ENCODE assay signal across 9 cellular contexts in the genomic region with DNA sequence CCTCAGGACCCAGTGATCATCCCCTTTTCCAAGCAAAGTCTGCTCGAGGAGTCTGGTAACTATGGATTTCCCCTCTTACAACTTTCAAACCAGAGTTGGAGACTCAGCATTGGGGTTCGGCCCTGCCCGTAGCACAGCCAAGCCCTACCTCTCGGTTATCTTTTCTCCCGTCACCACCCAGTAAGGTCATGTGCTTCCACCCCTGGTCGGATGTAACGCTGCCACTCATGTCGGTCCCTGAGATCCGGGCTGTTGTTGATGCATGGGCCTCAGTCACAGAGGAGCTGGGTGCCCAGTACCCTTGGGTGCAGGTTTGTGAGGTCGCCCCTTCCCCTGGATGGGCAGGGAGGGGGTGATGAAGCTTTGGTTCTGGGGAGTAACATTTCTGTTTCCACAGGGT. TPM values are rescaled to one million over a fixed set of nuclear protein-coding genes. Genes with fewer than 3 reads are reported as not detected.
DNase-seq lines count a peak whose midpoint lies in the region; ATAC-seq, FAIRE-seq and TF ChIP-seq lines count a peak whose summit lies in the region.
"Had no signal": no experiment of that assay in that cellular context is flagged by ENCODE, and none has a peak within 500 bp of the region (broad histone marks: within the 10 kb centered on the region; RNA-seq: fewer than 3 reads in every experiment).

No MANE protein-coding gene starts in this region.

- intact Hi-C loops in HepG2 (cut with micrococcal nuclease; ENCODE audit: unreplicated experiment): no loop called here

- peaks cover 54% of the 10 kb centered on the region for H3K36me3 Mint-ChIP-seq in activated T-cell treated with anti-CD3 and anti-CD28 coated beads, Interleukin-2, amount 50 U/mL, for 24 hours (ENCODE audit: low read depth)
- H3K36me3 Mint-ChIP-seq in activated naive CD8-positive, alpha-beta T cell treated with anti-CD3 and anti-CD28 coated beads, Interleukin-2, amount 10 ng/mL, durations not matched to agents 7 days and 5 days: peaks cover 21% of the 10 kb centered on the region

- peaks cover 38% of the 10 kb centered on the region for H3K4me1 Mint-ChIP-seq in activated T-cell treated with anti-CD3 and anti-CD28 coated beads, Interleukin-2, amount 50 U/mL, for 24 hours (ENCODE audit: low read depth)
- H3K4me1 Mint-ChIP-seq in activated naive CD8-positive, alpha-beta T cell treated with anti-CD3 and anti-CD28 coated beads, Interleukin-2, amount 10 ng/mL, durations not matched to agents 7 days and 5 days: peaks cover 22% of the 10 kb centered on the region

- H4K20me1 ChIP-seq in HepG2 (ENCODE audit: insufficient read depth, low read length): no peaks in the 10 kb centered on the region

- TF ChIP-seq RAD21 in HepG2 (CRISPR knock-in tag; IDR thresholded peaks at IDR 0.05): no peak

- H3K27ac ChIP-seq in HepG2 (ENCODE audit: extremely low read length, insufficient read depth, low read length): peak overlapping the region; percentile 95
- H3K27ac ChIP-seq in suprapubic skin: peak overlapping the region; percentile 85

- peak overlapping the region; percentile 94 for H3K27ac Mint-ChIP-seq in activated T-cell treated with anti-CD3 and anti-CD28 coated beads, Interleukin-2, amount 50 U/mL, for 24 hours
- peak overlapping the region; percentile 91 for H3K27ac Mint-ChIP-seq in activated naive CD8-positive, alpha-beta T cell treated with anti-CD3 and anti-CD28 coated beads, Interleukin-2, amount 10 ng/mL, durations not matched to agents 7 days and 5 days

- H3K9me3 Mint-ChIP-seq in activated T-cell treated with anti-CD3 and anti-CD28 coated beads, Interleukin-2, amount 50 U/mL, for 24 hours: no peaks in the 10 kb centered on the region
- no peaks in the 10 kb centered on the region for H3K9me3 Mint-ChIP-seq in activated naive CD8-positive, alpha-beta T cell treated with anti-CD3 and anti-CD28 coated beads, Interleukin-2, amount 10 ng/mL, durations not matched to agents 7 days and 5 days

- H3K4me1 ChIP-seq in HepG2 (ENCODE audit: insufficient read depth, low read length) (peaks cover 77% of the 10 kb centered on the region), suprapubic skin (peaks cover 48% of the 10 kb centered on the region)

- H3K36me3 ChIP-seq in HepG2 (replicated peaks in 1 of 2; ENCODE audit: control insufficient read depth in 1 of 2, insufficient read depth in 2 of 2, low read length in 2 of 2) (peaks cover 8 to 18% of the 10 kb centered on the region in 2 experiments), suprapubic skin (peaks cover 18% of the 10 kb centered on the region)

- H3K9me3 ChIP-seq in HepG2 (ENCODE audit: low read length) (no peaks in the 10 kb centered on the region), suprapubic skin (no peaks in the 10 kb centered on the region)

- no peak for ATAC-seq in activated naive CD8-positive, alpha-beta T cell treated with anti-CD3 and anti-CD28 coated beads, Interleukin-2, amount 10 ng/mL, durations not matched to agents 7 days and 5 days (ENCODE audit: low read depth)
- ATAC-seq in HepG2 (no peak), HG03432 (IDR thresholded peaks at IDR 0.05; ENCODE audit: unreplicated experiment) (no peak)

- CTCF ChIA-PET in HepG2 (lab: Yijun Ruan, JAX; ENCODE audit: low intra/inter-chr PET ratio, low total read pairs): interaction anchor here (1.7 to 2.7 kb wide), 2 partner anchors 14 to 17 kb away, joined by 9 to 12 read pairs; no protein-coding TSS in a partner anchor

- peak overlapping the region; percentile 86 for H3K4me2 ChIP-seq in HepG2 (ENCODE audit: low read depth, low read length)

- no peak for TF ChIP-seq POLR2A in HepG2 (IDR thresholded peaks at IDR 0.05; ENCODE audit: insufficient read depth in 1 of 2, low read depth in 2 of 2, low read length in 2 of 2)
- TF ChIP-seq POLR2A in suprapubic skin (IDR thresholded peaks at IDR 0.05): no peak

- BruUV-seq in HepG2 (replicated peaks; lab: Mats Ljungman, UMichigan): no TSS peak

- in situ Hi-C loops in HepG2 (cut with HindIII; ENCODE audit: extremely low pct_ligation_motif_present, low pct_unique_long_range_greater_than_20kb): no loop called here

- peaks cover 16% of the 10 kb centered on the region for H3K79me2 ChIP-seq in HepG2 (ENCODE audit: insufficient read depth, low read length)

- H3K9ac ChIP-seq in HepG2 (ENCODE audit: insufficient read depth, low read depth, low read length): peak overlapping the region; percentile 89

- no peak for TF ChIP-seq CTCF in HepG2 (CRISPR knock-in tag; IDR thresholded peaks at IDR 0.05)
- TF ChIP-seq CTCF in suprapubic skin (IDR thresholded peaks at IDR 0.05): no peak

- H3K27me3 Mint-ChIP-seq in activated T-cell treated with anti-CD3 and anti-CD28 coated beads, Interleukin-2, amount 50 U/mL, for 24 hours: no peaks in the 10 kb centered on the region
- no peaks in the 10 kb centered on the region for H3K27me3 Mint-ChIP-seq in activated naive CD8-positive, alpha-beta T cell treated with anti-CD3 and anti-CD28 coated beads, Interleukin-2, amount 10 ng/mL, durations not matched to agents 7 days and 5 days

- no peak for FAIRE-seq in HepG2 (lab: Jason Lieb, UNC)

- H3K27me3 ChIP-seq in HepG2 (ENCODE audit: control insufficient read depth in 1 of 2, insufficient read depth in 2 of 2, low read length in 2 of 2) (no peaks in the 10 kb centered on the region; a peak in 1 of 5 replicates), suprapubic skin (no peaks in the 10 kb centered on the region)

- no peak for DNase-seq in activated T-cell treated with anti-CD3 and anti-CD28 coated beads, Interleukin-2, amount 50 U/mL, for 24 hours
- DNase-seq in activated T-cell treated with anti-CD3 and anti-CD28 coated beads for 4 hours (no peak), HepG2 (ENCODE audit: low spot score) (no peak), suprapubic skin (ENCODE audit: low spot score in 2 of 2) (no peak)
- DNase-seq in activated naive CD8-positive, alpha-beta T cell treated with anti-CD3 and anti-CD28 coated beads, Interleukin-2, amount 10 ng/mL, durations not matched to agents 7 days and 5 days: no peak
- DNase-seq in stimulated activated CD4-positive, alpha-beta T cell treated with anti-CD3 and anti-CD28 coated beads, Interleukin-15, amount 100 ng/mL, for 24 hours: no peak
- DNase-seq in activated CD8-positive, alpha-beta memory T cell treated with anti-CD3 and anti-CD28 coated beads, Interleukin-2, amount 50 U/mL, for 4 hours: no peak
- DNase-seq: COR-L47 had no signal

- peak overlapping the region; percentile 92 for H3K4me3 Mint-ChIP-seq in activated T-cell treated with anti-CD3 and anti-CD28 coated beads, Interleukin-2, amount 50 U/mL, for 24 hours
- H3K4me3 Mint-ChIP-seq in activated naive CD8-positive, alpha-beta T cell treated with anti-CD3 and anti-CD28 coated beads, Interleukin-2, amount 10 ng/mL, durations not matched to agents 7 days and 5 days: peak overlapping the region; percentile 94

- H3K4me3 ChIP-seq in HepG2 (replicated peaks in 1 of 3; ENCODE audit: insufficient read depth in 1 of 3, low read depth in 2 of 3, low read length in 3 of 3) (peak overlapping the region; percentile 75 to 88 (median 78)), suprapubic skin (peak overlapping the region; percentile 76)

- TF ChIP-seq EP300 in HepG2 (IDR thresholded peaks at IDR 0.05; ENCODE audit: low read depth in 2 of 2, low read length in 2 of 2) (no peak), HepG2 (CRISPR knock-in tag; IDR thresholded peaks at IDR 0.05; ENCODE audit: borderline replicate concordance) (no peak), suprapubic skin (IDR thresholded peaks at IDR 0.05) (no peak)

- WGBS in HepG2 (ENCODE audit: low lambda C conversion rate): 18% methylated on average over 10 of the region's 10 CpGs
- WGBS in suprapubic skin: 48% methylated on average over 10 of the region's 10 CpGs

- no peak overlapping the region for H2AFZ ChIP-seq in HepG2 (ENCODE audit: low read length)

- POLR2A ChIA-PET in activated naive CD8-positive, alpha-beta T cell treated with anti-CD3 and anti-CD28 coated beads, Interleukin-2, amount 10 ng/mL, durations not matched to agents 7 days and 5 days (lab: Charles Lee): interaction anchor here (1.3 to 5.6 kb wide), 7 partner anchors 9 to 30 kb away, joined by 3 to 117 read pairs (median 17); partner anchors contain the start of genes DCTN3 and SIGMAR1
- POLR2A ChIA-PET in HepG2 (lab: Yijun Ruan, JAX): interaction anchor here (1.0 to 4.1 kb wide), 3 partner anchors 10 to 28 kb away, joined by 3 to 40 read pairs (median 10); partner anchors contain the start of genes CCL27, DCTN3 and SIGMAR1

RNA-seq across cellular contexts. Expression of gene GALT, which starts 1.2 kb away (rescaled TPM):
- total RNA-seq in activated naive CD8-positive, alpha-beta T cell treated with anti-CD3 and anti-CD28 coated beads, Interleukin-2, amount 10 ng/mL, durations not matched to agents 7 days and 5 days: 100 to 1,000 TPM; 119 to 127 TPM
- total RNA-seq in HepG2 (2016; rRNA removed; fragmentation: Illumina TruSeq; extraction: Trizol) (21.1 and 40.4 TPM in 2 replicates), suprapubic skin (100 to 1,000 TPM in 1 of 4 donors, 10 to 100 TPM in 3; 47.6 to 182 (median 77.6) TPM)
- 12.8 and 15.4 TPM in 2 replicates for total RNA-seq in HepG2 (2016; cell fraction: cytosol; rRNA removed; fragmentation: Illumina TruSeq; extraction: Trizol; ENCODE audit: low read depth)
- 21.8 and 38.8 TPM in 2 replicates for total RNA-seq in HepG2 (2016; cell fraction: insoluble cytoplasmic fraction; rRNA removed; fragmentation: Illumina TruSeq; extraction: Trizol)
- total RNA-seq in HepG2 (2016; cell fraction: membrane; rRNA removed; fragmentation: Illumina TruSeq; extraction: Trizol): 13.8 and 14.2 TPM in 2 replicates
- 46.8 and 57.0 TPM in 2 replicates for total RNA-seq in HepG2 (2016; cell fraction: nucleus; rRNA removed; fragmentation: Illumina TruSeq; extraction: Trizol)
- 46.3 and 51.3 TPM in 2 replicates for polyA plus RNA-seq in HepG2 (2011; rRNA removed)
- 11.4 and 15.3 TPM in 2 replicates for polyA plus RNA-seq in HepG2 (2011; cell fraction: cytosol; rRNA removed)
- 271 and 279 TPM in 2 replicates for polyA plus RNA-seq in HepG2 (2011; cell fraction: nucleus; rRNA removed)
- polyA plus RNA-seq in HepG2 (2012): 32.1 and 38.4 TPM in 2 replicates
- 9.9 TPM in 2 replicates for polyA plus RNA-seq in HepG2 (2016; cell fraction: cytosol; fragmentation: Illumina TruSeq; extraction: Trizol; ENCODE audit: low read depth)
- 26.1 and 30.6 TPM in 2 replicates for polyA plus RNA-seq in HepG2 (2016; cell fraction: insoluble cytoplasmic fraction; fragmentation: Illumina TruSeq; extraction: Trizol; ENCODE audit: low read depth)
- polyA plus RNA-seq in HepG2 (2016; cell fraction: membrane; fragmentation: Illumina TruSeq; extraction: Trizol; ENCODE audit: low read depth): 10.9 and 13.1 TPM in 2 replicates
- polyA plus RNA-seq in HepG2 (2016; cell fraction: nucleus; fragmentation: Illumina TruSeq; extraction: Trizol; ENCODE audit: insufficient read depth, low read depth): 91.9 and 92.7 TPM in 2 replicates
- polyA minus RNA-seq in HepG2 (2011; rRNA and poly(A)+ RNA removed; ENCODE audit: low replicate concordance): 27.4 and 44.3 TPM in 2 replicates
- 4.0 and 5.6 TPM in 2 replicates for polyA minus RNA-seq in HepG2 (2011; cell fraction: cytosol; rRNA and poly(A)+ RNA removed)
- polyA minus RNA-seq in HepG2 (2011; cell fraction: nucleus; rRNA and poly(A)+ RNA removed): 68.1 and 83.3 TPM in 2 replicates

RNA-seq across cellular contexts. Expression of gene IL11RA, which starts 4.3 kb away (rescaled TPM):
- 10 to 100 TPM; 77.0 to 79.1 TPM for total RNA-seq in activated naive CD8-positive, alpha-beta T cell treated with anti-CD3 and anti-CD28 coated beads, Interleukin-2, amount 10 ng/mL, durations not matched to agents 7 days and 5 days
- 0.83 and 2.0 TPM in 2 replicates for total RNA-seq in HepG2 (2016; rRNA removed; fragmentation: Illumina TruSeq; extraction: Trizol)
- 0.40 and 0.71 TPM in 2 replicates for total RNA-seq in HepG2 (2016; cell fraction: cytosol; rRNA removed; fragmentation: Illumina TruSeq; extraction: Trizol; ENCODE audit: low read depth)
- 0.43 and 2.2 TPM in 2 replicates for total RNA-seq in HepG2 (2016; cell fraction: insoluble cytoplasmic fraction; rRNA removed; fragmentation: Illumina TruSeq; extraction: Trizol)
- 0.65 and 1.2 TPM in 2 replicates for total RNA-seq in HepG2 (2016; cell fraction: membrane; rRNA removed; fragmentation: Illumina TruSeq; extraction: Trizol)
- 4.1 and 4.6 TPM in 2 replicates for total RNA-seq in HepG2 (2016; cell fraction: nucleus; rRNA removed; fragmentation: Illumina TruSeq; extraction: Trizol)
- 4.2 and 5.8 TPM in 2 replicates for polyA plus RNA-seq in HepG2 (2011; rRNA removed)
- polyA plus RNA-seq in HepG2 (2011; cell fraction: cytosol; rRNA removed): 1.7 and 2.2 TPM in 2 replicates
- 26.9 and 33.5 TPM in 2 replicates for polyA plus RNA-seq in HepG2 (2011; cell fraction: nucleus; rRNA removed)
- polyA plus RNA-seq in HepG2 (2012): 5.1 and 5.4 TPM in 2 replicates
- polyA plus RNA-seq in HepG2 (2016; cell fraction: cytosol; fragmentation: Illumina TruSeq; extraction: Trizol; ENCODE audit: low read depth): 0.33 and 0.60 TPM in 2 replicates
- 0.62 and 1.0 TPM in 2 replicates for polyA plus RNA-seq in HepG2 (2016; cell fraction: insoluble cytoplasmic fraction; fragmentation: Illumina TruSeq; extraction: Trizol; ENCODE audit: low read depth)
- polyA plus RNA-seq in HepG2 (2016; cell fraction: membrane; fragmentation: Illumina TruSeq; extraction: Trizol; ENCODE audit: low read depth): 0.48 and 0.87 TPM in 2 replicates
- polyA plus RNA-seq in HepG2 (2016; cell fraction: nucleus; fragmentation: Illumina TruSeq; extraction: Trizol; ENCODE audit: insufficient read depth, low read depth): 4.4 and 5.8 TPM in 2 replicates
- 8.7 and 9.2 TPM in 2 replicates for polyA minus RNA-seq in HepG2 (2011; rRNA and poly(A)+ RNA removed; ENCODE audit: low replicate concordance)
- 1.4 and 2.2 TPM in 2 replicates for polyA minus RNA-seq in HepG2 (2011; cell fraction: cytosol; rRNA and poly(A)+ RNA removed)
- 9.5 and 16.4 TPM in 2 replicates for polyA minus RNA-seq in HepG2 (2011; cell fraction: nucleus; rRNA and poly(A)+ RNA removed)
- 100 to 1,000 TPM in 1 of 4 donors, 10 to 100 TPM in 3; 23.4 to 114 (median 39.3) TPM for total RNA-seq in suprapubic skin

RNA-seq across cellular contexts. Expression of gene SIGMAR1, which starts 10.1 kb away (rescaled TPM):
- 10 to 100 TPM; 48.8 to 55.4 TPM for total RNA-seq in activated naive CD8-positive, alpha-beta T cell treated with anti-CD3 and anti-CD28 coated beads, Interleukin-2, amount 10 ng/mL, durations not matched to agents 7 days and 5 days
- total RNA-seq in HepG2 (2016; rRNA removed; fragmentation: Illumina TruSeq; extraction: Trizol): 28.5 and 60.8 TPM in 2 replicates
- 29.7 and 36.9 TPM in 2 replicates for total RNA-seq in HepG2 (2016; cell fraction: cytosol; rRNA removed; fragmentation: Illumina TruSeq; extraction: Trizol; ENCODE audit: low read depth)
- total RNA-seq in HepG2 (2016; cell fraction: insoluble cytoplasmic fraction; rRNA removed; fragmentation: Illumina TruSeq; extraction: Trizol): 27.0 and 60.5 TPM in 2 replicates
- total RNA-seq in HepG2 (2016; cell fraction: membrane; rRNA removed; fragmentation: Illumina TruSeq; extraction: Trizol): 57.4 and 66.9 TPM in 2 replicates
- total RNA-seq in HepG2 (2016; cell fraction: nucleus; rRNA removed; fragmentation: Illumina TruSeq; extraction: Trizol): 47.9 and 57.4 TPM in 2 replicates
- 38.9 and 45.9 TPM in 2 replicates for polyA plus RNA-seq in HepG2 (2011; rRNA removed)
- polyA plus RNA-seq in HepG2 (2011; cell fraction: cytosol; rRNA removed): 46.5 and 47.9 TPM in 2 replicates
- polyA plus RNA-seq in HepG2 (2011; cell fraction: nucleus; rRNA removed): 28.6 and 40.8 TPM in 2 replicates
- 57.8 and 68.0 TPM in 2 replicates for polyA plus RNA-seq in HepG2 (2012)
- 54.4 and 69.4 TPM in 2 replicates for polyA plus RNA-seq in HepG2 (2016; cell fraction: cytosol; fragmentation: Illumina TruSeq; extraction: Trizol; ENCODE audit: low read depth)
- polyA plus RNA-seq in HepG2 (2016; cell fraction: insoluble cytoplasmic fraction; fragmentation: Illumina TruSeq; extraction: Trizol; ENCODE audit: low read depth): 55.2 and 61.1 TPM in 2 replicates
- 86.0 and 102 TPM in 2 replicates for polyA plus RNA-seq in HepG2 (2016; cell fraction: membrane; fragmentation: Illumina TruSeq; extraction: Trizol; ENCODE audit: low read depth)
- 131 and 132 TPM in 2 replicates for polyA plus RNA-seq in HepG2 (2016; cell fraction: nucleus; fragmentation: Illumina TruSeq; extraction: Trizol; ENCODE audit: insufficient read depth, low read depth)
- 71.0 and 231 TPM in 2 replicates for polyA minus RNA-seq in HepG2 (2011; rRNA and poly(A)+ RNA removed; ENCODE audit: low replicate concordance)
- polyA minus RNA-seq in HepG2 (2011; cell fraction: cytosol; rRNA and poly(A)+ RNA removed): 23.8 and 24.9 TPM in 2 replicates
- 13.3 and 18.3 TPM in 2 replicates for polyA minus RNA-seq in HepG2 (2011; cell fraction: nucleus; rRNA and poly(A)+ RNA removed)
- total RNA-seq in suprapubic skin: 100 to 1,000 TPM in 3 of 4 donors, 10 to 100 TPM in 1; 78.5 to 111 (median 109) TPM

RNA-seq across cellular contexts. Expression of gene CCL27, which starts 14.8 kb away (rescaled TPM):
- total RNA-seq in activated naive CD8-positive, alpha-beta T cell treated with anti-CD3 and anti-CD28 coated beads, Interleukin-2, amount 10 ng/mL, durations not matched to agents 7 days and 5 days: under 1 TPM in 1 of 2 experiments, not detected in 1; 0.43 TPM
- total RNA-seq in HepG2 (2016; rRNA removed; fragmentation: Illumina TruSeq; extraction: Trizol): not detected in 2 replicates
- not detected in 2 replicates for total RNA-seq in HepG2 (2016; cell fraction: cytosol; rRNA removed; fragmentation: Illumina TruSeq; extraction: Trizol; ENCODE audit: low read depth)
- not detected in 2 replicates for total RNA-seq in HepG2 (2016; cell fraction: insoluble cytoplasmic fraction; rRNA removed; fragmentation: Illumina TruSeq; extraction: Trizol)
- not detected in 2 replicates for total RNA-seq in HepG2 (2016; cell fraction: membrane; rRNA removed; fragmentation: Illumina TruSeq; extraction: Trizol)
- total RNA-seq in HepG2 (2016; cell fraction: nucleus; rRNA removed; fragmentation: Illumina TruSeq; extraction: Trizol): not detected in 2 replicates
- not detected in 2 replicates for polyA plus RNA-seq in HepG2 (2011; rRNA removed)
- 0.08 TPM in 1 of 2 replicates, not detected in the other for polyA plus RNA-seq in HepG2 (2011; cell fraction: cytosol; rRNA removed)
- polyA plus RNA-seq in HepG2 (2011; cell fraction: nucleus; rRNA removed): 0.35 TPM in 1 of 2 replicates, not detected in the other
- not detected in 2 replicates for polyA plus RNA-seq in HepG2 (2012)
- polyA plus RNA-seq in HepG2 (2016; cell fraction: cytosol; fragmentation: Illumina TruSeq; extraction: Trizol; ENCODE audit: low read depth): not detected in 2 replicates
- not detected in 2 replicates for polyA plus RNA-seq in HepG2 (2016; cell fraction: insoluble cytoplasmic fraction; fragmentation: Illumina TruSeq; extraction: Trizol; ENCODE audit: low read depth)
- polyA plus RNA-seq in HepG2 (2016; cell fraction: membrane; fragmentation: Illumina TruSeq; extraction: Trizol; ENCODE audit: low read depth): not detected in 2 replicates
- polyA plus RNA-seq in HepG2 (2016; cell fraction: nucleus; fragmentation: Illumina TruSeq; extraction: Trizol; ENCODE audit: insufficient read depth, low read depth): not detected in 2 replicates
- polyA minus RNA-seq in HepG2 (2011; rRNA and poly(A)+ RNA removed; ENCODE audit: low replicate concordance): not detected in 2 replicates
- polyA minus RNA-seq in HepG2 (2011; cell fraction: cytosol; rRNA and poly(A)+ RNA removed): not detected in 2 replicates
- polyA minus RNA-seq in HepG2 (2011; cell fraction: nucleus; rRNA and poly(A)+ RNA removed): not detected in 2 replicates
- 100 to 1,000 TPM; 169 to 357 (median 233) TPM for total RNA-seq in suprapubic skin

RNA-seq across cellular contexts. Expression of gene ARID3C, which starts 18.8 kb away (rescaled TPM):
- not detected for total RNA-seq in activated naive CD8-positive, alpha-beta T cell treated with anti-CD3 and anti-CD28 coated beads, Interleukin-2, amount 10 ng/mL, durations not matched to agents 7 days and 5 days
- total RNA-seq in HepG2 (2016; rRNA removed; fragmentation: Illumina TruSeq; extraction: Trizol): not detected in 2 replicates
- not detected in 2 replicates for total RNA-seq in HepG2 (2016; cell fraction: cytosol; rRNA removed; fragmentation: Illumina TruSeq; extraction: Trizol; ENCODE audit: low read depth)
- not detected in 2 replicates for total RNA-seq in HepG2 (2016; cell fraction: insoluble cytoplasmic fraction; rRNA removed; fragmentation: Illumina TruSeq; extraction: Trizol)
- not detected in 2 replicates for total RNA-seq in HepG2 (2016; cell fraction: membrane; rRNA removed; fragmentation: Illumina TruSeq; extraction: Trizol)
- not detected in 2 replicates for total RNA-seq in HepG2 (2016; cell fraction: nucleus; rRNA removed; fragmentation: Illumina TruSeq; extraction: Trizol)
- not detected in 2 replicates for polyA plus RNA-seq in HepG2 (2011; rRNA removed)
- polyA plus RNA-seq in HepG2 (2011; cell fraction: cytosol; rRNA removed): not detected in 2 replicates
- 0.17 and 0.34 TPM in 2 replicates for polyA plus RNA-seq in HepG2 (2011; cell fraction: nucleus; rRNA removed)
- polyA plus RNA-seq in HepG2 (2012): 0.12 TPM in 1 of 2 replicates, not detected in the other
- not detected in 2 replicates for polyA plus RNA-seq in HepG2 (2016; cell fraction: cytosol; fragmentation: Illumina TruSeq; extraction: Trizol; ENCODE audit: low read depth)
- polyA plus RNA-seq in HepG2 (2016; cell fraction: insoluble cytoplasmic fraction; fragmentation: Illumina TruSeq; extraction: Trizol; ENCODE audit: low read depth): not detected in 2 replicates
- not detected in 2 replicates for polyA plus RNA-seq in HepG2 (2016; cell fraction: membrane; fragmentation: Illumina TruSeq; extraction: Trizol; ENCODE audit: low read depth)
- 0.45 TPM in 1 of 2 replicates, not detected in the other for polyA plus RNA-seq in HepG2 (2016; cell fraction: nucleus; fragmentation: Illumina TruSeq; extraction: Trizol; ENCODE audit: insufficient read depth, low read depth)
- polyA minus RNA-seq in HepG2 (2011; rRNA and poly(A)+ RNA removed; ENCODE audit: low replicate concordance): not detected in 2 replicates
- polyA minus RNA-seq in HepG2 (2011; cell fraction: cytosol; rRNA and poly(A)+ RNA removed): not detected in 2 replicates
- polyA minus RNA-seq in HepG2 (2011; cell fraction: nucleus; rRNA and poly(A)+ RNA removed): not detected in 2 replicates
- 1 to 10 TPM in 1 of 4 donors, under 1 TPM in 3; 0.34 to 2.0 (median 0.50) TPM for total RNA-seq in suprapubic skin

Comparison
In these comparisons a context has a peak if more than half of its experiments do, and no peak if none do; other contexts are left out.
1. RNA of gene IL11RA, which starts 4.3 kb away (total RNA-seq): 77.0 to 79.1 TPM in activated naive CD8-positive, alpha-beta T cell treated with anti-CD3 and anti-CD28 coated beads, Interleukin-2, amount 10 ng/mL, durations not matched to agents 7 days and 5 days and 23.4 to 114 TPM in suprapubic skin; 0.40 to 4.6 TPM in HepG2; every median in the first group is over 4 times any median in the second.